In genomic region chr19:359653-359925, GRCh38 we compare ENCODE assay signal across 18 cellular contexts. TPM values are rescaled to one million over a fixed set of nuclear protein-coding genes. Genes with fewer than 3 reads are reported as not detected.
DNase-seq lines count a peak whose midpoint lies in the region; ATAC-seq and TF ChIP-seq lines count a peak whose summit lies in the region.
"Had no signal": no experiment of that assay in that cellular context is flagged by ENCODE, and none has a peak within 500 bp of the region (broad histone marks: within the 10 kb centered on the region; RNA-seq: fewer than 3 reads in every experiment).

No MANE protein-coding gene starts in this region.

- intact Hi-C loops in Right ventricle myocardium superior (cut with DNase I), result no loop called here

- TF ChIP-seq CTCF in right atrium auricular region (IDR thresholded peaks at IDR 0.05) (no peak), osteoblast (IDR thresholded peaks at IDR 0.05; ENCODE audit: extremely low read depth, low read depth, low read length) (no peak)

- H3K9me3 ChIP-seq in right atrium auricular region (no peaks in the 10 kb centered on the region), osteoblast (ENCODE audit: low read depth, low read length) (no peaks in the 10 kb centered on the region)
- H3K9me3 ChIP-seq: Caco-2 had no signal

- H3K4me3 ChIP-seq in right atrium auricular region, result no peak overlapping the region
- H3K4me3 ChIP-seq in osteoblast (ENCODE audit: insufficient read depth, low read length), result no peak overlapping the region
- H3K4me3 ChIP-seq: A549, GM23248 had no signal

- peak; percentile 20 for DNase-seq in NCI-H82 (lab: John Stamatoyannopoulos, UW)
- DNase-seq in NCI-H82 treated with DMSO at 0.1 percent for 48 hours (lab: John Stamatoyannopoulos, UW; ENCODE audit: unreplicated experiment), result no peak
- peak; percentile 12 for DNase-seq in Right ventricle myocardium superior
- no peak for DNase-seq in right atrium auricular region (ENCODE audit: low spot score)
- peak; percentile 58 for DNase-seq in osteoblast (ENCODE audit: insufficient read length, low spot score, missing footprints)
- DNase-seq in NCI-H345 treated with DMSO at 0.1 percent for 48 hours (lab: John Stamatoyannopoulos, UW; ENCODE audit: unreplicated experiment), result no peak
- no peak for DNase-seq in DMS53 treated with DMSO at 0.1 percent for 48 hours (lab: John Stamatoyannopoulos, UW; ENCODE audit: unreplicated experiment)
- DNase-seq: AML-193; Caco-2; CD4-positive, alpha-beta T cell; DMS79; GDM1; GM23248; HCEC 1CT had no signal

- H3K27ac ChIP-seq in right atrium auricular region, result no peak overlapping the region
- no peak overlapping the region for H3K27ac ChIP-seq in osteoblast (ENCODE audit: low read depth, low read length)
- H3K27ac ChIP-seq: 22Rv1, A549, C4-2B, GM23248 had no signal

- H3K27me3 ChIP-seq in right atrium auricular region (no peaks in the 10 kb centered on the region), osteoblast (ENCODE audit: insufficient read depth, low read length) (no peaks in the 10 kb centered on the region)

- no peaks in the 10 kb centered on the region for H4K20me1 ChIP-seq in osteoblast (ENCODE audit: insufficient read depth, low read length)

- no peaks in the 10 kb centered on the region for H3K79me2 ChIP-seq in osteoblast (ENCODE audit: insufficient read depth, low read length)

- H3K4me1 ChIP-seq in right atrium auricular region (no peaks in the 10 kb centered on the region), osteoblast (ENCODE audit: insufficient read depth, low read length) (no peaks in the 10 kb centered on the region)
- H3K4me1 ChIP-seq: A549, Caco-2 had no signal

- no peak for ATAC-seq in Right ventricle myocardium superior (ENCODE audit: poor library complexity)
- ATAC-seq: A549 had no signal

- H3K36me3 ChIP-seq in right atrium auricular region (no peaks in the 10 kb centered on the region), osteoblast (ENCODE audit: insufficient read depth, low read length) (no peaks in the 10 kb centered on the region)

- H2AFZ ChIP-seq in osteoblast (ENCODE audit: low read length), result no peak overlapping the region
- H2AFZ ChIP-seq: GM23248 had no signal

- H3K4me2 ChIP-seq in osteoblast (ENCODE audit: insufficient read depth, low read length), result no peak overlapping the region
- H3K4me2 ChIP-seq: A549 had no signal

RNA-seq across cellular contexts. Expression of gene MIER2, which starts 15.0 kb away (rescaled TPM):
- total RNA-seq in Right ventricle myocardium superior, result 18.3 TPM
- total RNA-seq in right atrium auricular region, result 10 to 100 TPM; 15.2 to 22.4 TPM
- 10.9 and 14.8 TPM in 2 replicates for total RNA-seq in osteoblast

RNA-seq across cellular contexts. Expression of gene C2CD4C, which starts 49.4 kb away (rescaled TPM):
- total RNA-seq in Right ventricle myocardium superior, result 1.7 TPM
- total RNA-seq in right atrium auricular region, result under 1 TPM; 0.26 to 0.55 TPM
- not detected in 2 replicates for total RNA-seq in osteoblast
- total RNA-seq: CD4-positive, alpha-beta T cell; Daoy had no signal

Comparison
In these comparisons a context has a peak if more than half of its experiments do, and no peak if none do; other contexts are left out.
1. DNase-seq: peak in NCI-H82 (single experiment), Right ventricle myocardium superior (single experiment) and osteoblast (single experiment); none in NCI-H82 treated with DMSO at 0.1 percent for 48 hours (single experiment), right atrium auricular region (single experiment), NCI-H345 treated with DMSO at 0.1 percent for 48 hours (single experiment) and DMS53 treated with DMSO at 0.1 percent for 48 hours (single experiment).